Comparison of ENCODE assay signal across 1 cellular context in genomic region chr3:190096345-190096744, GRCh38.
TF ChIP-seq lines count a peak whose summit lies in the region.

No MANE protein-coding gene starts in this region.

TF ChIP-seq in H1, 55 proteins besides CTCF, POLR2A, EP300 and RAD21 (continued from another document):
- TF ChIP-seq, protein P1, sequence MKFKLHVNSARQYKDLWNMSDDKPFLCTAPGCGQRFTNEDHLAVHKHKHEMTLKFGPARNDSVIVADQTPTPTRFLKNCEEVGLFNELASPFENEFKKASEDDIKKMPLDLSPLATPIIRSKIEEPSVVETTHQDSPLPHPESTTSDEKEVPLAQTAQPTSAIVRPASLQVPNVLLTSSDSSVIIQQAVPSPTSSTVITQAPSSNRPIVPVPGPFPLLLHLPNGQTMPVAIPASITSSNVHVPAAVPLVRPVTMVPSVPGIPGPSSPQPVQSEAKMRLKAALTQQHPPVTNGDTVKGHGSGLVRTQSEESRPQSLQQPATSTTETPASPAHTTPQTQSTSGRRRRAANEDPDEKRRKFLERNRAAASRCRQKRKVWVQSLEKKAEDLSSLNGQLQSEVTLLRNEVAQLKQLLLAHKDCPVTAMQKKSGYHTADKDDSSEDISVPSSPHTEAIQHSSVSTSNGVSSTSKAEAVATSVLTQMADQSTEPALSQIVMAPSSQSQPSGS (IDR thresholded peaks at IDR 0.05; ENCODE audit: low read length) = no peak
- TF ChIP-seq, protein P2, sequence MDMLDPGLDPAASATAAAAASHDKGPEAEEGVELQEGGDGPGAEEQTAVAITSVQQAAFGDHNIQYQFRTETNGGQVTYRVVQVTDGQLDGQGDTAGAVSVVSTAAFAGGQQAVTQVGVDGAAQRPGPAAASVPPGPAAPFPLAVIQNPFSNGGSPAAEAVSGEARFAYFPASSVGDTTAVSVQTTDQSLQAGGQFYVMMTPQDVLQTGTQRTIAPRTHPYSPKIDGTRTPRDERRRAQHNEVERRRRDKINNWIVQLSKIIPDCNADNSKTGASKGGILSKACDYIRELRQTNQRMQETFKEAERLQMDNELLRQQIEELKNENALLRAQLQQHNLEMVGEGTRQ (IDR thresholded peaks at IDR 0.05; ENCODE audit: low read length) = no peak
- TF ChIP-seq CHD2 (IDR thresholded peaks at IDR 0.05; ENCODE audit: low read length) (no peak), KDM1A (IDR thresholded peaks at IDR 0.05; ENCODE audit: borderline replicate concordance, low read length) (no peak), POLR2AphosphoS5 (IDR thresholded peaks at IDR 0.05; ENCODE audit: low read depth, low read length) (no peak), EZH2 (IDR thresholded peaks at IDR 0.05; ENCODE audit: low read depth, low read length, severe bottlenecking) (no peak), JUN (IDR thresholded peaks at IDR 0.05; ENCODE audit: low read depth, low read length) (no peak), RXRA (IDR thresholded peaks at IDR 0.05; ENCODE audit: insufficient read depth, low read depth, low read length) (no peak), HDAC2 (IDR thresholded peaks at IDR 0.05; ENCODE audit: borderline replicate concordance in 1 of 2, low read depth in 2 of 2, low read length in 2 of 2) (no peak), BCL11A (IDR thresholded peaks at IDR 0.05; ENCODE audit: low read depth in 2 of 2, low read length in 2 of 2) (no peak), NANOG (IDR thresholded peaks at IDR 0.05; ENCODE audit: insufficient read depth, low read depth, low read length, poor library complexity, severe bottlenecking) (no peak), CTBP2 (IDR thresholded peaks at IDR 0.05; ENCODE audit: borderline replicate concordance, insufficient read depth, insufficient read length, low read length) (no peak), SIN3A (conservative IDR thresholded peaks at IDR 0.05 in 1 of 2, IDR thresholded peaks at IDR 0.05 in 1 of 2; ENCODE audit: low read depth in 1 of 2, low read length in 2 of 2) (no peak), SUZ12 (IDR thresholded peaks at IDR 0.05; ENCODE audit: low read length) (no peak), PHF8 (conservative IDR thresholded peaks at IDR 0.05; ENCODE audit: low read depth, low read length) (no peak), SP1 (IDR thresholded peaks at IDR 0.05; ENCODE audit: low read depth, low read length) (no peak), ATF3 (IDR thresholded peaks at IDR 0.05; ENCODE audit: insufficient read depth, low read depth, low read length) (no peak)
